In genomic region chr15:38768970-38769369, GRCh38 we compare ENCODE assay signal across 9 cellular contexts.
DNase-seq lines count a peak whose midpoint lies in the region; ATAC-seq and TF ChIP-seq lines count a peak whose summit lies in the region.
"Had no signal": no experiment of that assay in that cellular context is flagged by ENCODE, and none has a peak within 500 bp of the region (broad histone marks: within the 10 kb centered on the region; RNA-seq: fewer than 3 reads in every experiment).

No MANE protein-coding gene starts in this region.

- H3K4me3 ChIP-seq in OCI-LY3 (ENCODE audit: low read length) (no peak overlapping the region), epithelial cell of esophagus (ENCODE audit: low read length) (no peak overlapping the region)

- H3K4me1 ChIP-seq in OCI-LY3 (ENCODE audit: low read length) = no peaks in the 10 kb centered on the region

- DNase-seq in G401 (ENCODE audit: low spot score) (peak; percentile 65), epithelial cell of esophagus (ENCODE audit: low read depth) (peak; percentile 21), osteocyte (ENCODE audit: extremely low spot score, unreplicated experiment) (no peak), mesothelial cell of epicardium (ENCODE audit: low spot score in 2 of 2, unreplicated experiment in 2 of 2) (no peak)
- DNase-seq: kidney glomerular epithelial cell had no signal

- no peak for ATAC-seq in HG03095 (IDR thresholded peaks at IDR 0.05; ENCODE audit: unreplicated experiment)
- no peak for ATAC-seq in GM19351 (IDR thresholded peaks at IDR 0.05; ENCODE audit: unreplicated experiment)
- no peak for ATAC-seq in GM21529 (IDR thresholded peaks at IDR 0.05; ENCODE audit: unreplicated experiment)

- H3K36me3 Mint-ChIP-seq in osteocyte (ENCODE audit: unreplicated experiment) = no peaks in the 10 kb centered on the region
- no peaks in the 10 kb centered on the region for H3K36me3 Mint-ChIP-seq in mesothelial cell of epicardium

- no peak overlapping the region for H3K27ac ChIP-seq in OCI-LY3 (ENCODE audit: low read length)

- no peaks in the 10 kb centered on the region for H3K9me3 ChIP-seq in OCI-LY3 (ENCODE audit: insufficient read depth, low read length)

- TF ChIP-seq CTCF in OCI-LY3 (IDR thresholded peaks at IDR 0.05; ENCODE audit: low read depth, low read length) = peak; percentile 31
- TF ChIP-seq CTCF in epithelial cell of esophagus (IDR thresholded peaks at IDR 0.05; ENCODE audit: insufficient read depth, low read depth, low read length, missing control alignments) = peak; percentile 29
- TF ChIP-seq CTCF in osteocyte (IDR thresholded peaks at IDR 0.05) = peak; percentile 51
- TF ChIP-seq CTCF in mesothelial cell of epicardium (IDR thresholded peaks at IDR 0.05; ENCODE audit: unreplicated experiment) = no peak

- peaks cover 6% of the 10 kb centered on the region for H3K27me3 ChIP-seq in OCI-LY3 (ENCODE audit: low read depth, low read length)

- no peak overlapping the region for H3K4me3 Mint-ChIP-seq in osteocyte (ENCODE audit: unreplicated experiment)
- H3K4me3 Mint-ChIP-seq in mesothelial cell of epicardium = no peak overlapping the region

- no peak overlapping the region for H3K4me2 ChIP-seq in OCI-LY3 (ENCODE audit: low read length)

- H3K9me3 Mint-ChIP-seq in osteocyte (ENCODE audit: unreplicated experiment) (no peaks in the 10 kb centered on the region), mesothelial cell of epicardium (no peaks in the 10 kb centered on the region)

- in situ Hi-C loops in G401 (cut with HindIII; ENCODE audit: low sequenced_read_pairs) = no loop called here

- H2AFZ ChIP-seq in OCI-LY3 (ENCODE audit: low read depth, low read length) = no peak overlapping the region

- H3K27ac Mint-ChIP-seq in osteocyte (ENCODE audit: unreplicated experiment) = no peak overlapping the region
- no peak overlapping the region for H3K27ac Mint-ChIP-seq in mesothelial cell of epicardium

- H4K20me1 ChIP-seq in OCI-LY3 (ENCODE audit: insufficient read depth, low read length) = no peaks in the 10 kb centered on the region

- H3K79me2 ChIP-seq in OCI-LY3 (ENCODE audit: low read length) = no peaks in the 10 kb centered on the region

- H3K27me3 Mint-ChIP-seq in osteocyte (ENCODE audit: unreplicated experiment) = no peaks in the 10 kb centered on the region
- peaks cover 5% of the 10 kb centered on the region for H3K27me3 Mint-ChIP-seq in mesothelial cell of epicardium (ENCODE audit: low read depth)

- H3K9ac ChIP-seq in OCI-LY3 (ENCODE audit: low read length) = no peak overlapping the region

- H3K36me3 ChIP-seq in OCI-LY3 (replicated peaks; ENCODE audit: low read depth, low read length) = no peaks in the 10 kb centered on the region

- peaks cover 5% of the 10 kb centered on the region for H3K4me1 Mint-ChIP-seq in osteocyte (ENCODE audit: unreplicated experiment)
- H3K4me1 Mint-ChIP-seq in mesothelial cell of epicardium = no peaks in the 10 kb centered on the region

Comparison
In these comparisons a context has a peak if more than half of its experiments do, and no peak if none do; other contexts are left out.
1. DNase-seq: peak in G401 (single experiment) and epithelial cell of esophagus (single experiment); none in osteocyte (single experiment) and mesothelial cell of epicardium (0 of 2).